Comparison of ENCODE assay signal across 8 cellular contexts in genomic region chr4:56067826-56068225, GRCh38.
"Had no signal": no experiment of that assay in that cellular context is flagged by ENCODE, and none has a peak within 500 bp of the region (broad histone marks: within the 10 kb centered on the region; RNA-seq: fewer than 3 reads in every experiment).

No MANE protein-coding gene starts in this region.

- H3K36me3 ChIP-seq: HAP-1 had no signal

- H3K27ac ChIP-seq: HL-60 had no signal

- FAIRE-seq: K562 had no signal

- H3K4me3 Mint-ChIP-seq: GM23338, HFFc6 had no signal

- H3K4me3 ChIP-seq: GM23338, HAP-1, K562 had no signal

- H3K27ac Mint-ChIP-seq: GM23338, HFFc6 had no signal

- ATAC-seq: GM23338, HCT116, K562 had no signal

- DNase-seq: H7, HFFc6, IMR-90 had no signal

- H3K9me3 ChIP-seq: HAP-1 had no signal

- H3K9me3 Mint-ChIP-seq: GM23338, HFFc6 had no signal

- H3K4me2 ChIP-seq: GM23338 had no signal

- H2AFZ ChIP-seq: GM23338 had no signal

- H3K4me1 ChIP-seq: HAP-1 had no signal
